ENCODE assay signal across 29 cellular contexts in genomic region chr10:123854003-123854402, GRCh38. TPM values are rescaled to one million over a fixed set of nuclear protein-coding genes. Genes with fewer than 3 reads are reported as not detected.
"Had no signal": no experiment of that assay in that cellular context is flagged by ENCODE, and none has a peak within 500 bp of the region (broad histone marks: within the 10 kb centered on the region; RNA-seq: fewer than 3 reads in every experiment).

No MANE protein-coding gene starts in this region.

- H3K4me3 Mint-ChIP-seq: activated CD8-positive, alpha-beta T cell treated with anti-CD3 and anti-CD28 coated beads for 36 hours; activated T-cell treated with anti-CD3 and anti-CD28 coated beads, Interleukin-2, amount 50 U/mL, for 4 hours; activated T-helper 17 cell treated with anti-CD3 and anti-CD28 coated beads, Interleukin-2, amount 50 U/mL, for 72 hours; central memory CD8-positive, alpha-beta T cell; effector memory CD8-positive, alpha-beta T cell; mesothelial cell of epicardium; naive B cell; WTC11 had no signal

- H3K27ac ChIP-seq: breast epithelium, uterus had no signal

- H3K36me3 ChIP-seq: breast epithelium, gastroesophageal sphincter, transverse colon, uterus had no signal

- H3K9me3 Mint-ChIP-seq: activated CD8-positive, alpha-beta T cell treated with anti-CD3 and anti-CD28 coated beads for 36 hours; activated T-cell treated with anti-CD3 and anti-CD28 coated beads, Interleukin-2, amount 50 U/mL, for 4 hours; activated T-helper 17 cell treated with anti-CD3 and anti-CD28 coated beads, Interleukin-2, amount 50 U/mL, for 72 hours had no signal

- H3K27me3 ChIP-seq: breast epithelium, gastroesophageal sphincter, transverse colon, uterus had no signal

- H3K27ac Mint-ChIP-seq: activated CD8-positive, alpha-beta T cell treated with anti-CD3 and anti-CD28 coated beads for 36 hours; activated T-helper 17 cell treated with anti-CD3 and anti-CD28 coated beads, Interleukin-2, amount 50 U/mL, for 72 hours; effector memory CD8-positive, alpha-beta T cell; mesothelial cell of epicardium; naive B cell; WTC11 had no signal

- H3K9me3 ChIP-seq: breast epithelium, gastroesophageal sphincter, transverse colon, uterus had no signal

- DNase-seq: activated CD4-positive, alpha-beta T cell treated with anti-CD3 and anti-CD28 coated beads for 1 hour; activated CD4-positive, alpha-beta T cell treated with anti-CD3 and anti-CD28 coated beads, Interleukin-2, amount 50 U/mL, for 1 hour; activated CD8-positive, alpha-beta T cell treated with anti-CD3 and anti-CD28 coated beads for 36 hours; activated gamma-delta T cell treated with Interleukin-2 at 50 U/mL for 16 hours; activated naive CD4-positive, alpha-beta T cell treated with anti-CD3 and anti-CD28 coated beads, Interleukin-2, amount 50 U/mL, for 16 hours; activated T-cell treated with anti-CD3 and anti-CD28 coated beads, Interleukin-2, amount 50 U/mL, for 4 hours; amygdala; effector memory CD8-positive, alpha-beta T cell; hippocampal formation; left colon; naive B cell; nucleus accumbens; right cardiac atrium; stimulated activated CD4-positive, alpha-beta T cell treated with anti-CD3 and anti-CD28 coated beads, Interleukin-2, amount 100 ng/mL, for 48 hours; stimulated activated naive CD4-positive, alpha-beta T cell treated with Interleukin-2 at 50 U/mL for 16 hours; transverse colon; uterus had no signal

- H3K4me3 ChIP-seq: breast epithelium, gastroesophageal sphincter, transverse colon, uterus had no signal

- H3K4me1 Mint-ChIP-seq: activated T-helper 17 cell treated with anti-CD3 and anti-CD28 coated beads, Interleukin-2, amount 50 U/mL, for 72 hours; central memory CD8-positive, alpha-beta T cell; naive B cell had no signal

- ATAC-seq: activated CD8-positive, alpha-beta T cell treated with anti-CD3 and anti-CD28 coated beads for 36 hours; activated T-cell treated with anti-CD3 and anti-CD28 coated beads, Interleukin-2, amount 50 U/mL, for 4 hours; activated T-helper 17 cell treated with anti-CD3 and anti-CD28 coated beads, Interleukin-2, amount 50 U/mL, for 72 hours; effector memory CD8-positive, alpha-beta T cell; gastroesophageal sphincter; left colon; WTC11 had no signal

- H3K36me3 Mint-ChIP-seq: mesothelial cell of epicardium, naive B cell, WTC11 had no signal

- H3K4me1 ChIP-seq: breast epithelium, uterus had no signal

- FAIRE-seq: endothelial cell of umbilical vein, keratinocyte, TTC549 had no signal

RNA-seq across cellular contexts. Expression of gene CPXM2, which starts 37.6 kb away (rescaled TPM):
- total RNA-seq: activated CD8-positive, alpha-beta T cell treated with anti-CD3 and anti-CD28 coated beads for 36 hours; activated T-cell treated with anti-CD3 and anti-CD28 coated beads, Interleukin-2, amount 50 U/mL, for 4 hours; activated T-helper 17 cell treated with anti-CD3 and anti-CD28 coated beads, Interleukin-2, amount 50 U/mL, for 72 hours; fibroblast of villous mesenchyme; T-helper 1 cell treated with Interleukin-12 subunit alpha and Interleukin-12 subunit beta and Interleukin-4 antibody, amounts not matched to agents 30 ng/mL and 1 ng/mL, for 36 hours had no signal
- polyA plus RNA-seq: neural cell had no signal
